Comparison of ENCODE assay signal across 33 cellular contexts in genomic region chr11:113373981-113374560, GRCh38. TPM values are rescaled to one million over a fixed set of nuclear protein-coding genes. Genes with fewer than 3 reads are reported as not detected.
DNase-seq lines count a peak whose midpoint lies in the region; ATAC-seq and TF ChIP-seq lines count a peak whose summit lies in the region.
"Had no signal": no experiment of that assay in that cellular context is flagged by ENCODE, and none has a peak within 500 bp of the region (broad histone marks: within the 10 kb centered on the region; RNA-seq: fewer than 3 reads in every experiment).

No MANE protein-coding gene starts in this region.

- H4K20me1 ChIP-seq in PC-3 (ENCODE audit: low read length), result no peaks in the 10 kb centered on the region

- H2AFZ ChIP-seq in PC-3 (ENCODE audit: low read length), result no peak overlapping the region

- DNase-seq in cardiac muscle cell (ENCODE audit: low read depth in 1 of 2, low spot score in 1 of 2), result peak in 1 of 2 donors; percentile 30
- DNase-seq in Right ventricle myocardium inferior (ENCODE audit: missing footprints), result no peak
- no peak for DNase-seq in activated B cell treated with CpG ODN at 0.5 μM for 24 hours
- DNase-seq in foreskin keratinocyte, result no peak
- DNase-seq in testis, result peak; percentile 59
- DNase-seq in PC-3, result no peak
- no peak for DNase-seq in SKM-1 treated with dmso at 0.1 percent for 144 hours (lab: John Stamatoyannopoulos, UW; ENCODE audit: unreplicated experiment)
- DNase-seq: 8988T; activated CD4-positive, alpha-beta memory T cell treated with anti-CD3 and anti-CD28 coated beads for 36 hours; activated CD4-positive, CD25-positive, alpha-beta regulatory T cell treated with anti-CD3 and anti-CD28 coated beads, Interleukin-2, amount 50 U/mL, for 72 hours; activated naive CD4-positive, alpha-beta T cell; activated naive CD8-positive, alpha-beta T cell treated with anti-CD3 and anti-CD28 coated beads, Interleukin-2, amount 50 U/mL, for 24 hours; C1 segment of cervical spinal cord; COR-L47; dermis blood vessel endothelial cell; esophagus squamous epithelium; gastrocnemius medialis; kidney glomerular epithelial cell; mucosa of descending colon; NCI-H1092; NCI-H1694; NCI-H526; nephron progenitor cell; Peyer's patch; stimulated activated naive CD8-positive, alpha-beta T cell treated with anti-CD3 and anti-CD28 coated beads, Interleukin-15, Interleukin-2, amounts not matched to agents 100 U/mL and 50 U/mL, for 24 hours; T-helper 9 cell; uterus had no signal

- no peak overlapping the region for H3K4me3 ChIP-seq in cardiac muscle cell
- no peak overlapping the region for H3K4me3 ChIP-seq in testis
- no peak overlapping the region for H3K4me3 ChIP-seq in PC-3 (ENCODE audit: low read length)
- H3K4me3 ChIP-seq: esophagus squamous epithelium, gastrocnemius medialis, mucosa of descending colon, Peyer's patch had no signal

- H3K36me3 ChIP-seq in cardiac muscle cell (no peaks in the 10 kb centered on the region), testis (ENCODE audit: low read depth, missing control alignments) (no peaks in the 10 kb centered on the region), PC-3 (ENCODE audit: low read depth, low read length) (no peaks in the 10 kb centered on the region)
- H3K36me3 ChIP-seq: gastrocnemius medialis, Peyer's patch, uterus had no signal

- peaks cover 43% of the 10 kb centered on the region for H3K36me3 Mint-ChIP-seq in activated B cell treated with CpG ODN at 0.5 μM for 24 hours (ENCODE audit: low read depth)

- H3K4me1 Mint-ChIP-seq in activated B cell treated with CpG ODN at 0.5 μM for 24 hours, result peaks cover 23% of the 10 kb centered on the region
- H3K4me1 Mint-ChIP-seq: central memory CD8-positive, alpha-beta T cell; nephron progenitor cell had no signal

- no peak overlapping the region for H3K4me3 Mint-ChIP-seq in activated B cell treated with CpG ODN at 0.5 μM for 24 hours
- H3K4me3 Mint-ChIP-seq: activated CD4-positive, alpha-beta memory T cell treated with anti-CD3 and anti-CD28 coated beads for 36 hours; activated naive CD8-positive, alpha-beta T cell treated with anti-CD3 and anti-CD28 coated beads, Interleukin-2, amount 50 U/mL, for 24 hours; central memory CD8-positive, alpha-beta T cell; nephron progenitor cell had no signal

- peak overlapping the region; percentile 24 for H3K27ac Mint-ChIP-seq in activated B cell treated with CpG ODN at 0.5 μM for 24 hours
- H3K27ac Mint-ChIP-seq: activated CD4-positive, alpha-beta memory T cell treated with anti-CD3 and anti-CD28 coated beads for 36 hours; activated naive CD8-positive, alpha-beta T cell treated with anti-CD3 and anti-CD28 coated beads, Interleukin-2, amount 50 U/mL, for 24 hours; nephron progenitor cell had no signal

- no peak for TF ChIP-seq POLR2A in testis (IDR thresholded peaks at IDR 0.05)

- POLR2A ChIA-PET in activated B cell treated with CpG ODN at 0.5 μM for 24 hours (lab: Charles Lee) (no interaction called here), PC-3 (lab: Charles Lee; ENCODE audit: unreplicated experiment) (no interaction called here)

- 24 to 25% methylated on average over 10 of the region's 10 CpGs for WGBS in testis, 2 donors

- H3K9me3 Mint-ChIP-seq in activated B cell treated with CpG ODN at 0.5 μM for 24 hours, result no peaks in the 10 kb centered on the region
- H3K9me3 Mint-ChIP-seq: activated CD4-positive, alpha-beta memory T cell treated with anti-CD3 and anti-CD28 coated beads for 36 hours; activated naive CD8-positive, alpha-beta T cell treated with anti-CD3 and anti-CD28 coated beads, Interleukin-2, amount 50 U/mL, for 24 hours; central memory CD8-positive, alpha-beta T cell; nephron progenitor cell had no signal

- no peaks in the 10 kb centered on the region for H3K27me3 Mint-ChIP-seq in activated B cell treated with CpG ODN at 0.5 μM for 24 hours
- H3K27me3 Mint-ChIP-seq: activated CD4-positive, alpha-beta memory T cell treated with anti-CD3 and anti-CD28 coated beads for 36 hours; activated naive CD8-positive, alpha-beta T cell treated with anti-CD3 and anti-CD28 coated beads, Interleukin-2, amount 50 U/mL, for 24 hours; central memory CD8-positive, alpha-beta T cell had no signal

- BruUV-seq in PC-3 (replicated peaks; lab: Mats Ljungman, UMichigan), result no TSS peak

- no peaks in the 10 kb centered on the region for H3K9me2 ChIP-seq in PC-3 (replicated peaks; ENCODE audit: low read length)

- CTCF ChIA-PET in activated B cell treated with CpG ODN at 0.5 μM for 24 hours (lab: Charles Lee) (no interaction called here), PC-3 (lab: Charles Lee) (no interaction called here)

- peak overlapping the region; percentile 90 for H3K27ac ChIP-seq in cardiac muscle cell
- peak overlapping the region; percentile 7 for H3K27ac ChIP-seq in foreskin keratinocyte
- H3K27ac ChIP-seq in testis, result no peak overlapping the region
- H3K27ac ChIP-seq in PC-3 (ENCODE audit: low read length), result no peak overlapping the region
- H3K27ac ChIP-seq: esophagus squamous epithelium, gastrocnemius medialis, Peyer's patch had no signal

- ATAC-seq in Right ventricle myocardium inferior (no peak), activated B cell treated with CpG ODN at 0.5 μM for 24 hours (ENCODE audit: low read depth) (no peak), foreskin keratinocyte (no peak), HG03108 (IDR thresholded peaks at IDR 0.05; ENCODE audit: unreplicated experiment) (no peak), PC-3 (no peak)
- ATAC-seq: activated naive CD8-positive, alpha-beta T cell treated with anti-CD3 and anti-CD28 coated beads, Interleukin-2, amount 50 U/mL, for 24 hours; mucosa of descending colon; stimulated activated naive CD8-positive, alpha-beta T cell treated with anti-CD3 and anti-CD28 coated beads, Interleukin-15, Interleukin-2, amounts not matched to agents 100 U/mL and 50 U/mL, for 24 hours had no signal

- no peak overlapping the region for H3K4me2 ChIP-seq in PC-3 (ENCODE audit: low read length)

- H3K9ac ChIP-seq in PC-3 (ENCODE audit: low read length), result no peak overlapping the region

- H3K4me1 ChIP-seq in cardiac muscle cell (ENCODE audit: low read depth), result peaks cover 39% of the 10 kb centered on the region
- peaks cover 30% of the 10 kb centered on the region for H3K4me1 ChIP-seq in foreskin keratinocyte
- no peaks in the 10 kb centered on the region for H3K4me1 ChIP-seq in testis
- H3K4me1 ChIP-seq in PC-3 (ENCODE audit: insufficient read depth, low read length), result peaks cover 23% of the 10 kb centered on the region
- H3K4me1 ChIP-seq: gastrocnemius medialis, Peyer's patch, uterus had no signal

- TF ChIP-seq CTCF in cardiac muscle cell (IDR thresholded peaks at IDR 0.05; ENCODE audit: low read depth, low read length), result no peak
- no peak for TF ChIP-seq CTCF in activated B cell treated with CpG ODN at 0.5 μM for 24 hours (IDR thresholded peaks at IDR 0.05)
- no peak for TF ChIP-seq CTCF in foreskin keratinocyte (conservative IDR thresholded peaks at IDR 0.05)
- no peak for TF ChIP-seq CTCF in testis (IDR thresholded peaks at IDR 0.05)
- TF ChIP-seq CTCF in PC-3 (conservative IDR thresholded peaks at IDR 0.05; ENCODE audit: low read depth, low read length), result no peak

- no peaks in the 10 kb centered on the region for H3K79me2 ChIP-seq in PC-3 (ENCODE audit: low read length)

- H3F3A ChIP-seq in PC-3 (ENCODE audit: low read length, unreplicated experiment), result no peaks in the 10 kb centered on the region

- no peaks in the 10 kb centered on the region for H3K27me3 ChIP-seq in cardiac muscle cell
- H3K27me3 ChIP-seq in foreskin keratinocyte, result no peaks in the 10 kb centered on the region
- H3K27me3 ChIP-seq in testis, result no peaks in the 10 kb centered on the region
- no peaks in the 10 kb centered on the region for H3K27me3 ChIP-seq in PC-3 (ENCODE audit: low read length)
- H3K27me3 ChIP-seq: esophagus squamous epithelium, gastrocnemius medialis, Peyer's patch, uterus had no signal

- intact Hi-C loops in Right ventricle myocardium inferior (cut with DNase I) (loop anchor here (10.0 kb wide), 1 partner anchor 161 kb away; no protein-coding TSS in a partner anchor), activated B cell treated with CpG ODN at 0.5 μM for 24 hours (cut with micrococcal nuclease) (no loop called here), testis (cut with DNase I; ENCODE audit: low total_unique reads) (no loop called here), PC-3 (cut with micrococcal nuclease) (no loop called here)

- no peaks in the 10 kb centered on the region for H3K9me3 ChIP-seq in cardiac muscle cell (ENCODE audit: low read depth)
- no peaks in the 10 kb centered on the region for H3K9me3 ChIP-seq in testis
- H3K9me3 ChIP-seq in PC-3 (ENCODE audit: low read length), result no peaks in the 10 kb centered on the region
- H3K9me3 ChIP-seq: esophagus squamous epithelium, gastrocnemius medialis, mucosa of descending colon, Peyer's patch, uterus had no signal

RNA-seq across cellular contexts. Expression of gene ANKK1, which starts 13.5 kb away (rescaled TPM):
- total RNA-seq in cardiac muscle cell (0.09 and 0.18 TPM in 2 replicates), Right ventricle myocardium inferior (not detected), activated B cell treated with CpG ODN at 0.5 μM for 24 hours (0.20 and 0.60 TPM in 2 replicates), foreskin keratinocyte (1.4 and 1.6 TPM in 2 replicates), testis (1 to 10 TPM; 2.1 to 2.2 TPM), PC-3 (2014; rRNA removed) (0.22 TPM in 1 of 2 replicates, not detected in the other)
- polyA plus RNA-seq in cardiac muscle cell (not detected in 2 replicates), foreskin keratinocyte (0.96 and 1.3 TPM in 2 replicates), testis (ENCODE audit: insufficient read depth, low read depth, low replicate concordance) (2.5 TPM)
- total RNA-seq: dermis blood vessel endothelial cell, HT-29, osteoblast, skeletal muscle tissue, temporal lobe had no signal

RNA-seq across cellular contexts. Expression of gene TTC12, which starts 59.7 kb away (rescaled TPM):
- 17.7 and 30.5 TPM in 2 replicates for total RNA-seq in cardiac muscle cell
- polyA plus RNA-seq in cardiac muscle cell, result 14.9 and 19.4 TPM in 2 replicates
- 5.3 TPM for total RNA-seq in Right ventricle myocardium inferior
- total RNA-seq in activated B cell treated with CpG ODN at 0.5 μM for 24 hours, result 21.3 and 25.2 TPM in 2 replicates
- total RNA-seq in foreskin keratinocyte, result 16.6 and 20.4 TPM in 2 replicates
- 11.5 and 11.7 TPM in 2 replicates for polyA plus RNA-seq in foreskin keratinocyte
- total RNA-seq in testis, result 10 to 100 TPM; 42.1 to 81.3 TPM
- polyA plus RNA-seq in testis (ENCODE audit: insufficient read depth, low read depth, low replicate concordance), result 123 TPM
- 13.1 and 20.9 TPM in 2 replicates for total RNA-seq in PC-3 (2014; rRNA removed)

Comparison
In these comparisons a context has a peak if more than half of its experiments do, and no peak if none do; other contexts are left out.
1. H3K27ac ChIP-seq: peak in cardiac muscle cell (single experiment) and foreskin keratinocyte (single experiment); none in testis (0 of 2) and PC-3 (single experiment).